In the genomic region with DNA sequence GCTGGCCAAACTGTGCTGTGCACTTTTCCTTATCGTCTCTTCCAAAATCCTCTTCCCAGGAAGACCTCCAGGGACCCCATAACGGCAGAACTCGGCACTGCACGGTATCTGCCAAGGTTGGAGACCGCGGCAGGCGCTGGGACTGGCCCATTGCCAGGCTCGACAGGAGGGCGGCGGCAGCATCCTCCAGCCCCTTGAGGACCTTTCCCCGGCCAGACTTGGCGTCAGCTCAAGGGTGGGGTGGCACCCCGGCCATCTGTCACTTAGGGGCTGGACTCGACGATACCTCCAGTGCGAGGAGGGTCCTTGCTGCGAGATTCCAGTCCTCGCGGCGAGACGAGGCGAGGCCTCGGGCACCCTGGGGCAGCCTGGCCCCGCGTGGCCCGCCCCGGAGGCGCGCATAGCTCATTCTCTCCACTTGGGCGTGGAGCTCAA, we compare ENCODE assay signal across 2 cellular contexts.
TF ChIP-seq lines count a peak whose summit lies in the region.

No MANE protein-coding gene starts in this region.

TF ChIP-seq in SK-N-SH, 30 proteins besides CTCF, POLR2A, EP300 and RAD21:
- no peak for TF ChIP-seq TCF12 (IDR thresholded peaks at IDR 0.05)
- TF ChIP-seq FOXJ3 (CRISPR knock-in tag; IDR thresholded peaks at IDR 0.05): no peak
- TF ChIP-seq FOXM1 (IDR thresholded peaks at IDR 0.05; ENCODE audit: low read depth): no peak
- peak; percentile 83 for TF ChIP-seq NFIC (IDR thresholded peaks at IDR 0.05; ENCODE audit: borderline replicate concordance)
- TF ChIP-seq RFX5 (IDR thresholded peaks at IDR 0.05; ENCODE audit: low read length): no peak
- TF ChIP-seq, protein P1, sequence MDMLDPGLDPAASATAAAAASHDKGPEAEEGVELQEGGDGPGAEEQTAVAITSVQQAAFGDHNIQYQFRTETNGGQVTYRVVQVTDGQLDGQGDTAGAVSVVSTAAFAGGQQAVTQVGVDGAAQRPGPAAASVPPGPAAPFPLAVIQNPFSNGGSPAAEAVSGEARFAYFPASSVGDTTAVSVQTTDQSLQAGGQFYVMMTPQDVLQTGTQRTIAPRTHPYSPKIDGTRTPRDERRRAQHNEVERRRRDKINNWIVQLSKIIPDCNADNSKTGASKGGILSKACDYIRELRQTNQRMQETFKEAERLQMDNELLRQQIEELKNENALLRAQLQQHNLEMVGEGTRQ (IDR thresholded peaks at IDR 0.05; ENCODE audit: borderline replicate concordance, low read depth, low read length): no peak
- 0 out of 2 replicates have a peak, but pooled peaks have one; percentile 11 for TF ChIP-seq SIN3A (IDR thresholded peaks at IDR 0.05; ENCODE audit: borderline replicate concordance, low read depth, low read length)
- TF ChIP-seq TAF1 (IDR thresholded peaks at IDR 0.05; ENCODE audit: borderline replicate concordance, low read depth, low read length): no peak
- TF ChIP-seq FOSL2 (IDR thresholded peaks at IDR 0.05; ENCODE audit: borderline replicate concordance, low read depth): no peak
- TF ChIP-seq, protein P2, sequence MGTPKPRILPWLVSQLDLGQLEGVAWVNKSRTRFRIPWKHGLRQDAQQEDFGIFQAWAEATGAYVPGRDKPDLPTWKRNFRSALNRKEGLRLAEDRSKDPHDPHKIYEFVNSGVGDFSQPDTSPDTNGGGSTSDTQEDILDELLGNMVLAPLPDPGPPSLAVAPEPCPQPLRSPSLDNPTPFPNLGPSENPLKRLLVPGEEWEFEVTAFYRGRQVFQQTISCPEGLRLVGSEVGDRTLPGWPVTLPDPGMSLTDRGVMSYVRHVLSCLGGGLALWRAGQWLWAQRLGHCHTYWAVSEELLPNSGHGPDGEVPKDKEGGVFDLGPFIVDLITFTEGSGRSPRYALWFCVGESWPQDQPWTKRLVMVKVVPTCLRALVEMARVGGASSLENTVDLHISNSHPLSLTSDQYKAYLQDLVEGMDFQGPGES (IDR thresholded peaks at IDR 0.05; ENCODE audit: low read depth, low read length): no peak
- TF ChIP-seq MXI1 (IDR thresholded peaks at IDR 0.05; ENCODE audit: low read depth, low read length): peak; percentile 37; the same call in 1 of the 2 replicates
- no peak for TF ChIP-seq MEF2A (IDR thresholded peaks at IDR 0.05; ENCODE audit: borderline replicate concordance, low read depth)

TF ChIP-seq in K562, 482 proteins besides CTCF, POLR2A, EP300 and RAD21 (continues in another document):
- TF ChIP-seq POU5F1 (IDR thresholded peaks at IDR 0.05; ENCODE audit: borderline replicate concordance, low read depth, low read length, partially characterized antibody) (no peak), STAT5B (CRISPR knock-in tag; IDR thresholded peaks at IDR 0.05) (no peak), L3MBTL2 (IDR thresholded peaks at IDR 0.05) (peak; percentile 14; the same call in 1 of the 2 replicates), TAF1 (IDR thresholded peaks at IDR 0.05; ENCODE audit: control insufficient read depth, extremely low read depth, insufficient read depth, low read length, severe bottlenecking) (no peak), MEIS2 (IDR thresholded peaks at IDR 0.05; ENCODE audit: partially characterized antibody) (no peak), RBM14 (IDR thresholded peaks at IDR 0.05; ENCODE audit: borderline replicate concordance, insufficient read depth, low read depth, low read length) (0 out of 2 replicates have a peak, but pooled peaks have one; percentile 48), ZC3H11A (IDR thresholded peaks at IDR 0.05; ENCODE audit: low read depth, low read length) (no peak), ARID2 (IDR thresholded peaks at IDR 0.05) (no peak), HDAC8 (tag; IDR thresholded peaks at IDR 0.05) (no peak), FOXM1 (IDR thresholded peaks at IDR 0.05; ENCODE audit: low read depth) (no peak), FOXM1 (CRISPR knock-in tag; IDR thresholded peaks at IDR 0.05; ENCODE audit: low read depth) (no peak), PHF20 (IDR thresholded peaks at IDR 0.05; ENCODE audit: partially characterized antibody) (no peak), ZNF778 (CRISPR knock-in tag; IDR thresholded peaks at IDR 0.05) (no peak), SIN3A (IDR thresholded peaks at IDR 0.05; ENCODE audit: borderline replicate concordance in 2 of 2, control insufficient read depth in 1 of 2, low read depth in 2 of 2, low read length in 2 of 2) (no peak)
- TF ChIP-seq, protein P3, sequence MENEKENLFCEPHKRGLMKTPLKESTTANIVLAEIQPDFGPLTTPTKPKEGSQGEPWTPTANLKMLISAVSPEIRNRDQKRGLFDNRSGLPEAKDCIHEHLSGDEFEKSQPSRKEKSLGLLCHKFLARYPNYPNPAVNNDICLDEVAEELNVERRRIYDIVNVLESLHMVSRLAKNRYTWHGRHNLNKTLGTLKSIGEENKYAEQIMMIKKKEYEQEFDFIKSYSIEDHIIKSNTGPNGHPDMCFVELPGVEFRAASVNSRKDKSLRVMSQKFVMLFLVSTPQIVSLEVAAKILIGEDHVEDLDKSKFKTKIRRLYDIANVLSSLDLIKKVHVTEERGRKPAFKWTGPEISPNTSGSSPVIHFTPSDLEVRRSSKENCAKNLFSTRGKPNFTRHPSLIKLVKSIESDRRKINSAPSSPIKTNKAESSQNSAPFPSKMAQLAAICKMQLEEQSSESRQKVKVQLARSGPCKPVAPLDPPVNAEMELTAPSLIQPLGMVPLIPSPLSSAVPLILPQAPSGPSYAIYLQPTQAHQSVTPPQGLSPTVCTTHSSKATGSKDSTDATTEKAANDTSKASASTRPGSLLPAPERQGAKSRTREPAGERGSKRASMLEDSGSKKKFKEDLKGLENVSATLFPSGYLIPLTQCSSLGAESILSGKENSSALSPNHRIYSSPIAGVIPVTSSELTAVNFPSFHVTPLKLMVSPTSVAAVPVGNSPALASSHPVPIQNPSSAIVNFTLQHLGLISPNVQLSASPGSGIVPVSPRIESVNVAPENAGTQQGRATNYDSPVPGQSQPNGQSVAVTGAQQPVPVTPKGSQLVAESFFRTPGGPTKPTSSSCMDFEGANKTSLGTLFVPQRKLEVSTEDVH (IDR thresholded peaks at IDR 0.05; ENCODE audit: low read depth, partially characterized antibody): no peak
- TF ChIP-seq, protein P4, sequence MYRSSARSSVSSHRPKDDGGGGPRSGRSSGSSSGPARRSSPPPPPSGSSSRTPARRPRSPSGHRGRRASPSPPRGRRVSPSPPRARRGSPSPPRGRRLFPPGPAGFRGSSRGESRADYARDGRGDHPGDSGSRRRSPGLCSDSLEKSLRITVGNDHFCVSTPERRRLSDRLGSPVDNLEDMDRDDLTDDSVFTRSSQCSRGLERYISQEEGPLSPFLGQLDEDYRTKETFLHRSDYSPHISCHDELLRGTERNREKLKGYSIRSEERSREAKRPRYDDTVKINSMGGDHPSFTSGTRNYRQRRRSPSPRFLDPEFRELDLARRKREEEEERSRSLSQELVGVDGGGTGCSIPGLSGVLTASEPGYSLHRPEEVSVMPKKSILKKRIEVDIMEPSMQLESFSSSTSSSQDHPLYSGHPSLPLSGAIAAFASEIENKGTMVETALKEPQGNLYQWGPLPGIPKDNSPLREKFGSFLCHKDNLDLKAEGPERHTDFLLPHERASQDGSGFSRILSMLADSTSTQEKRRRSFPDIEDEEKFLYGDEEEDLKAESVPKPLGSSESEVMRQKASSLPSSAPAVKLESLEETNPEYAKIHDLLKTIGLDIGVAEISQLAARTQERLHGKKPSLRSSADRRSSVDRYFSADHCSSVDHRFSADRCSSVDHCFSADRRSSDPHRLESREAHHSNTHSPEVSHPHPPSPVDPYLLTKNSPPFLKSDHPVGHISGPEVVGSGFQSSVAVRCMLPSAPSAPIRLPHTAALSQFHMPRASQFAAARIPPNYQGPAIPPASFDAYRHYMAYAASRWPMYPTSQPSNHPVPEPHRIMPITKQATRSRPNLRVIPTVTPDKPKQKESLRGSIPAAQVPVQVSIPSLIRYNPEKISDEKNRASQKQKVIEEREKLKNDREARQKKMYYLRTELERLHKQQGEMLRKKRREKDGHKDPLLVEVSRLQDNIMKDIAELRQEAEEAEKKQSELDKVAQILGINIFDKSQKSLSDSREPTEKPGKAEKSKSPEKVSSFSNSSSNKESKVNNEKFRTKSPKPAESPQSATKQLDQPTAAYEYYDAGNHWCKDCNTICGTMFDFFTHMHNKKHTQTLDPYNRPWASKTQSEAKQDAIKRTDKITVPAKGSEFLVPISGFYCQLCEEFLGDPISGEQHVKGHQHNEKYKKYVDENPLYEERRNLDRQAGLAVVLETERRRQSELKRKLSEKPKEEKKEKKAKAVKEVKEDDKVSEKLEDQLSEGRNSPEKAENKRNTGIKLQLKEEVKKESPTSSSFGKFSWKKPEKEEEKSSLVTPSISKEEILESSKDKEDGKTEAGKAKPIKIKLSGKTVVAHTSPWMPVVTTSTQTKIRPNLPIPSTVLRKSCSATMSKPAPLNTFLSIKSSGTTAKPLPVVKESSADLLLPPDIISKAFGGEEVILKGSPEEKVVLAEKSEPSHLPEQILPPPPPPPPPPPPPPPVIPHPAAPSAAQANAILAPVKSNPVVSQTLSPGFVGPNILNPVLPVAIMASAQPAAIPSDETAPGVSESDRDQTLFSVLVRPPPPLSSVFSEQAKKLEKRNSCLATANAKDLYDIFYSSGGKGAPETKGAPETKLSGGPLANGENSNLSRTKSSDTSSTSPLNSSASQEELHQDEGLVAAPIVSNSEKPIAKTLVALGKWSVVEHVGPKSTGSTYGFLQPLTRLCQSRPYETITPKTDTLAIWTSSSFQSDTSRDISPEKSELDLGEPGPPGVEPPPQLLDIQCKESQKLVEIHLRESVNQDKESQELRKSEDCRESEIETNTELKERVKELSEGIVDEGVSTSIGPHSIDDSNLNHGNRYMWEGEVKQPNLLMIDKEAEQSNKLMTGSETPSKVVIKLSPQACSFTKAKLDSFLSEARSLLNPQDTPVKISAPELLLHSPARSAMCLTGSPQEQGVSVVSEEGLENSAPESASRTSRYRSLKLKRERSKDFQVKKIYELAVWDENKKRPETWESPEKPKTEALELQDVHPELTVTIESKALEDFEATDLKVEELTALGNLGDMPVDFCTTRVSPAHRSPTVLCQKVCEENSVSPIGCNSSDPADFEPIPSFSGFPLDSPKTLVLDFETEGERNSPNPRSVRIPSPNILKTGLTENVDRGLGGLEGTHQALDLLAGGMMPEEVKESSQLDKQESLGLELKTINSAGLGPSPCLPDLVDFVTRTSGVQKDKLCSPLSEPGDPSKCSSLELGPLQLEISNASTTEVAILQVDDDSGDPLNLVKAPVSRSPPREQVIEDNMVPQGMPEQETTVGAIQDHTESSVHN (IDR thresholded peaks at IDR 0.05; ENCODE audit: borderline replicate concordance in 1 of 2, low read depth in 1 of 2): no peak
- TF ChIP-seq, protein P5, sequence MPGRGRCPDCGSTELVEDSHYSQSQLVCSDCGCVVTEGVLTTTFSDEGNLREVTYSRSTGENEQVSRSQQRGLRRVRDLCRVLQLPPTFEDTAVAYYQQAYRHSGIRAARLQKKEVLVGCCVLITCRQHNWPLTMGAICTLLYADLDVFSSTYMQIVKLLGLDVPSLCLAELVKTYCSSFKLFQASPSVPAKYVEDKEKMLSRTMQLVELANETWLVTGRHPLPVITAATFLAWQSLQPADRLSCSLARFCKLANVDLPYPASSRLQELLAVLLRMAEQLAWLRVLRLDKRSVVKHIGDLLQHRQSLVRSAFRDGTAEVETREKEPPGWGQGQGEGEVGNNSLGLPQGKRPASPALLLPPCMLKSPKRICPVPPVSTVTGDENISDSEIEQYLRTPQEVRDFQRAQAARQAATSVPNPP (IDR thresholded peaks at IDR 0.05; ENCODE audit: borderline replicate concordance, insufficient read depth, insufficient read length): no peak
- TF ChIP-seq, protein P6, sequence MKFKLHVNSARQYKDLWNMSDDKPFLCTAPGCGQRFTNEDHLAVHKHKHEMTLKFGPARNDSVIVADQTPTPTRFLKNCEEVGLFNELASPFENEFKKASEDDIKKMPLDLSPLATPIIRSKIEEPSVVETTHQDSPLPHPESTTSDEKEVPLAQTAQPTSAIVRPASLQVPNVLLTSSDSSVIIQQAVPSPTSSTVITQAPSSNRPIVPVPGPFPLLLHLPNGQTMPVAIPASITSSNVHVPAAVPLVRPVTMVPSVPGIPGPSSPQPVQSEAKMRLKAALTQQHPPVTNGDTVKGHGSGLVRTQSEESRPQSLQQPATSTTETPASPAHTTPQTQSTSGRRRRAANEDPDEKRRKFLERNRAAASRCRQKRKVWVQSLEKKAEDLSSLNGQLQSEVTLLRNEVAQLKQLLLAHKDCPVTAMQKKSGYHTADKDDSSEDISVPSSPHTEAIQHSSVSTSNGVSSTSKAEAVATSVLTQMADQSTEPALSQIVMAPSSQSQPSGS (CRISPR knock-in tag; IDR thresholded peaks at IDR 0.05): no peak
- TF ChIP-seq, protein P7, sequence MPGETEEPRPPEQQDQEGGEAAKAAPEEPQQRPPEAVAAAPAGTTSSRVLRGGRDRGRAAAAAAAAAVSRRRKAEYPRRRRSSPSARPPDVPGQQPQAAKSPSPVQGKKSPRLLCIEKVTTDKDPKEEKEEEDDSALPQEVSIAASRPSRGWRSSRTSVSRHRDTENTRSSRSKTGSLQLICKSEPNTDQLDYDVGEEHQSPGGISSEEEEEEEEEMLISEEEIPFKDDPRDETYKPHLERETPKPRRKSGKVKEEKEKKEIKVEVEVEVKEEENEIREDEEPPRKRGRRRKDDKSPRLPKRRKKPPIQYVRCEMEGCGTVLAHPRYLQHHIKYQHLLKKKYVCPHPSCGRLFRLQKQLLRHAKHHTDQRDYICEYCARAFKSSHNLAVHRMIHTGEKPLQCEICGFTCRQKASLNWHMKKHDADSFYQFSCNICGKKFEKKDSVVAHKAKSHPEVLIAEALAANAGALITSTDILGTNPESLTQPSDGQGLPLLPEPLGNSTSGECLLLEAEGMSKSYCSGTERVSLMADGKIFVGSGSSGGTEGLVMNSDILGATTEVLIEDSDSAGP (CRISPR knock-in tag; IDR thresholded peaks at IDR 0.05): peak; percentile 38; the same call in 1 of the 2 replicates
- TF ChIP-seq, protein P8, sequence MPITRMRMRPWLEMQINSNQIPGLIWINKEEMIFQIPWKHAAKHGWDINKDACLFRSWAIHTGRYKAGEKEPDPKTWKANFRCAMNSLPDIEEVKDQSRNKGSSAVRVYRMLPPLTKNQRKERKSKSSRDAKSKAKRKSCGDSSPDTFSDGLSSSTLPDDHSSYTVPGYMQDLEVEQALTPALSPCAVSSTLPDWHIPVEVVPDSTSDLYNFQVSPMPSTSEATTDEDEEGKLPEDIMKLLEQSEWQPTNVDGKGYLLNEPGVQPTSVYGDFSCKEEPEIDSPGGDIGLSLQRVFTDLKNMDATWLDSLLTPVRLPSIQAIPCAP (CRISPR knock-in tag; IDR thresholded peaks at IDR 0.05; ENCODE audit: borderline replicate concordance): no peak
- TF ChIP-seq, protein P9, sequence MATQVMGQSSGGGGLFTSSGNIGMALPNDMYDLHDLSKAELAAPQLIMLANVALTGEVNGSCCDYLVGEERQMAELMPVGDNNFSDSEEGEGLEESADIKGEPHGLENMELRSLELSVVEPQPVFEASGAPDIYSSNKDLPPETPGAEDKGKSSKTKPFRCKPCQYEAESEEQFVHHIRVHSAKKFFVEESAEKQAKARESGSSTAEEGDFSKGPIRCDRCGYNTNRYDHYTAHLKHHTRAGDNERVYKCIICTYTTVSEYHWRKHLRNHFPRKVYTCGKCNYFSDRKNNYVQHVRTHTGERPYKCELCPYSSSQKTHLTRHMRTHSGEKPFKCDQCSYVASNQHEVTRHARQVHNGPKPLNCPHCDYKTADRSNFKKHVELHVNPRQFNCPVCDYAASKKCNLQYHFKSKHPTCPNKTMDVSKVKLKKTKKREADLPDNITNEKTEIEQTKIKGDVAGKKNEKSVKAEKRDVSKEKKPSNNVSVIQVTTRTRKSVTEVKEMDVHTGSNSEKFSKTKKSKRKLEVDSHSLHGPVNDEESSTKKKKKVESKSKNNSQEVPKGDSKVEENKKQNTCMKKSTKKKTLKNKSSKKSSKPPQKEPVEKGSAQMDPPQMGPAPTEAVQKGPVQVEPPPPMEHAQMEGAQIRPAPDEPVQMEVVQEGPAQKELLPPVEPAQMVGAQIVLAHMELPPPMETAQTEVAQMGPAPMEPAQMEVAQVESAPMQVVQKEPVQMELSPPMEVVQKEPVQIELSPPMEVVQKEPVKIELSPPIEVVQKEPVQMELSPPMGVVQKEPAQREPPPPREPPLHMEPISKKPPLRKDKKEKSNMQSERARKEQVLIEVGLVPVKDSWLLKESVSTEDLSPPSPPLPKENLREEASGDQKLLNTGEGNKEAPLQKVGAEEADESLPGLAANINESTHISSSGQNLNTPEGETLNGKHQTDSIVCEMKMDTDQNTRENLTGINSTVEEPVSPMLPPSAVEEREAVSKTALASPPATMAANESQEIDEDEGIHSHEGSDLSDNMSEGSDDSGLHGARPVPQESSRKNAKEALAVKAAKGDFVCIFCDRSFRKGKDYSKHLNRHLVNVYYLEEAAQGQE (CRISPR knock-in tag; IDR thresholded peaks at IDR 0.05; ENCODE audit: low read depth): no peak
